ENCODE assay signal across 25 cellular contexts in genomic region chr9:87781331-87781730, GRCh38.
"Had no signal": no experiment of that assay in that cellular context is flagged by ENCODE, and none has a peak within 500 bp of the region (broad histone marks: within the 10 kb centered on the region; RNA-seq: fewer than 3 reads in every experiment).

No MANE protein-coding gene starts in this region.

- H3K4me3 ChIP-seq: coronary artery, dorsolateral prefrontal cortex, esophagus muscularis mucosa, esophagus squamous epithelium, gastrocnemius medialis, gastroesophageal sphincter, heart left ventricle, heart right ventricle, hepatocyte had no signal

- H3K36me3 ChIP-seq: esophagus muscularis mucosa, esophagus squamous epithelium, gastrocnemius medialis, gastroesophageal sphincter, heart left ventricle, heart right ventricle had no signal

- H3K79me2 ChIP-seq: hepatocyte had no signal

- ATAC-seq: effector memory CD8-positive, alpha-beta T cell; esophagus mucosa; foreskin keratinocyte; gastrocnemius medialis; gastroesophageal sphincter; heart left ventricle; heart right ventricle had no signal

- H3K9me3 ChIP-seq: esophagus muscularis mucosa, esophagus squamous epithelium, gastrocnemius medialis, gastroesophageal sphincter, heart left ventricle, heart right ventricle had no signal

- H3K4me2 ChIP-seq: hepatocyte had no signal

- DNase-seq: cortex of kidney; dermis blood vessel endothelial cell; dorsolateral prefrontal cortex; effector CD4-positive, alpha-beta T cell; effector CD8-positive, alpha-beta T cell; effector memory CD4-positive, alpha-beta T cell; effector memory CD8-positive, alpha-beta T cell; endodermal cell; erythroblast; esophagus squamous epithelium; foreskin fibroblast; foreskin keratinocyte; foreskin melanocyte; gastrocnemius medialis; glutamatergic neuron; head of caudate nucleus; heart left ventricle; heart right ventricle; hippocampal formation had no signal

- H2AFZ ChIP-seq: hepatocyte had no signal

- H3K27me3 ChIP-seq: dorsolateral prefrontal cortex, esophagus muscularis mucosa, esophagus squamous epithelium, foreskin keratinocyte, gastrocnemius medialis, gastroesophageal sphincter, hepatocyte had no signal

- H3K27ac ChIP-seq: coronary artery, dorsolateral prefrontal cortex, epithelial cell of prostate, esophagus muscularis mucosa, esophagus squamous epithelium, foreskin keratinocyte, gastrocnemius medialis, gastroesophageal sphincter, heart left ventricle, heart right ventricle, hepatocyte had no signal

- H3K4me1 ChIP-seq: esophagus muscularis mucosa, esophagus squamous epithelium, foreskin keratinocyte, gastrocnemius medialis, gastroesophageal sphincter, heart left ventricle, heart right ventricle had no signal
